Comparison of ENCODE assay signal across 30 cellular contexts in genomic region chr1:218069180-218069579, GRCh38.
"Had no signal": no experiment of that assay in that cellular context is flagged by ENCODE, and none has a peak within 500 bp of the region (broad histone marks: within the 10 kb centered on the region; RNA-seq: fewer than 3 reads in every experiment).

No MANE protein-coding gene starts in this region.

- H3K36me3 ChIP-seq: ovary, right lobe of liver, sigmoid colon, spleen, suprapubic skin, tibial artery, transverse colon, upper lobe of right lung, uterus had no signal

- DNase-seq: naive thymus-derived CD8-positive, alpha-beta T cell; nephron progenitor cell; occipital lobe; ovary; posterior cingulate gyrus; psoas muscle; right cardiac atrium; right lobe of liver; sigmoid colon; spleen; stimulated activated CD4-positive, alpha-beta T cell treated with anti-CD3 and anti-CD28 coated beads, Interleukin-12 subunit alpha, Interleukin-12 subunit beta, amount 100 ng/mL, for 4 hours; stimulated activated CD4-positive, alpha-beta T cell treated with anti-CD3 and anti-CD28 coated beads, Interleukin-1b, Interleukin-23, amount 100 ng/mL, for 48 hours; stimulated activated CD4-positive, alpha-beta T cell treated with anti-CD3 and anti-CD28 coated beads, Interleukin-4, amount 100 ng/mL, for 1 hour; stimulated activated CD4-positive, alpha-beta T cell treated with anti-CD3 and anti-CD28 coated beads, Interleukin-4, amount 100 ng/mL, for 4 hours; stimulated activated CD8-positive, alpha-beta memory T cell treated with anti-CD3 and anti-CD28 coated beads, Interleukin-4, amount 100 ng/mL, for 48 hours; stimulated activated naive CD4-positive, alpha-beta T cell; stimulated activated naive CD8-positive, alpha-beta T cell treated with anti-CD3 and anti-CD28 coated beads, Interleukin-15, amount 100 ng/mL, for 72 hours; stimulated activated naive CD8-positive, alpha-beta T cell treated with anti-CD3 and anti-CD28 coated beads, Interleukin-15, Interleukin-2, amounts not matched to agents 100 U/mL and 50 U/mL, for 24 hours; substantia nigra; testis; tibial artery; transverse colon; upper lobe of right lung; uterus had no signal

- H3K4me1 ChIP-seq: parathyroid adenoma, psoas muscle, right lobe of liver, sigmoid colon, spleen, suprapubic skin, testis, tibial artery, transverse colon, upper lobe of right lung, uterus had no signal

- H3K27me3 ChIP-seq: ovary, right lobe of liver, sigmoid colon, spleen, suprapubic skin, testis, tibial artery, transverse colon, upper lobe of right lung, uterus had no signal

- H3K4me3 ChIP-seq: ovary, psoas muscle, right lobe of liver, sigmoid colon, skin epidermis, smooth muscle cell, spleen, suprapubic skin, testis, tibial artery, transverse colon, upper lobe of right lung, uterus had no signal

- H3K9ac ChIP-seq: parathyroid adenoma had no signal

- H2AFZ ChIP-seq: parathyroid adenoma had no signal

- H3K27ac ChIP-seq: ovary, parathyroid adenoma, psoas muscle, right lobe of liver, sigmoid colon, skin epidermis, spleen, suprapubic skin, testis, tibial artery, transverse colon, upper lobe of right lung, uterus had no signal

- ATAC-seq: naive thymus-derived CD8-positive, alpha-beta T cell; natural killer cell treated with Interleukin-12 subunit alpha and Interleukin-12 subunit beta and Interleukin-15 and Interleukin-18, amount 100 ng/mL, for 72 hours; psoas muscle; right cardiac atrium; right lobe of liver; stimulated activated memory B cell treated with anti-CD40 and anti-IgM and Interleukin-4, amounts not matched to agents 10 μg/mL and 1 μg/mL and 100 μg/mL, for 72 hours; stimulated activated naive CD8-positive, alpha-beta T cell treated with anti-CD3 and anti-CD28 coated beads, Interleukin-15, amount 100 ng/mL, for 72 hours; stimulated activated naive CD8-positive, alpha-beta T cell treated with anti-CD3 and anti-CD28 coated beads, Interleukin-15, Interleukin-2, amounts not matched to agents 100 U/mL and 50 U/mL, for 24 hours; upper lobe of right lung had no signal

- H3K4me2 ChIP-seq: smooth muscle cell had no signal

- H3K79me2 ChIP-seq: parathyroid adenoma had no signal

- H3K9me3 ChIP-seq: ovary, psoas muscle, right lobe of liver, sigmoid colon, spleen, suprapubic skin, testis, tibial artery, transverse colon, upper lobe of right lung, uterus had no signal
